In genomic region chr15:95171551-95171950, GRCh38 we compare ENCODE assay signal across 29 cellular contexts.
"Had no signal": no experiment of that assay in that cellular context is flagged by ENCODE, and none has a peak within 500 bp of the region (broad histone marks: within the 10 kb centered on the region; RNA-seq: fewer than 3 reads in every experiment).

No MANE protein-coding gene starts in this region.

- H3K9ac ChIP-seq: neural progenitor cell had no signal

- H2AFZ ChIP-seq: neural progenitor cell had no signal

- H3K4me3 ChIP-seq: dorsolateral prefrontal cortex, gastroesophageal sphincter, heart right ventricle, left lung, neural progenitor cell, prostate gland, right atrium auricular region, smooth muscle cell, thoracic aorta, transverse colon had no signal

- H3K4me1 ChIP-seq: gastroesophageal sphincter, left lung, prostate gland, right atrium auricular region had no signal

- H3K4me2 ChIP-seq: neural progenitor cell, smooth muscle cell had no signal

- H3K36me3 ChIP-seq: gastroesophageal sphincter, heart right ventricle, left lung, neural progenitor cell, prostate gland, right atrium auricular region, thoracic aorta, transverse colon had no signal

- FAIRE-seq: colon, islet of Langerhans had no signal

- H3K27me3 ChIP-seq: gastroesophageal sphincter, heart right ventricle, left lung, neural progenitor cell, right atrium auricular region, transverse colon had no signal

- H3K9me3 ChIP-seq: gastroesophageal sphincter, left lung, prostate gland, right atrium auricular region, thoracic aorta, transverse colon had no signal

- DNase-seq: central memory CD4-positive, alpha-beta T cell; dorsolateral prefrontal cortex; effector CD4-positive, alpha-beta T cell; endodermal cell; foreskin fibroblast; glutamatergic neuron; heart right ventricle; hippocampal formation; left cardiac atrium; mesenchymal stem cell; natural killer cell; stimulated activated CD4-positive, alpha-beta T cell treated with anti-CD3 and anti-CD28 coated beads, Interleukin-2, amount 100 ng/mL, for 24 hours; stimulated activated CD4-positive, alpha-beta T cell treated with anti-CD3 and anti-CD28 coated beads, Interleukin-4, amount 100 ng/mL, for 4 hours; stimulated activated naive CD8-positive, alpha-beta T cell treated with anti-CD3 and anti-CD28 coated beads, Interleukin-15, Interleukin-2, amounts not matched to agents 100 U/mL and 50 U/mL, for 24 hours; substantia nigra; transverse colon had no signal

- ATAC-seq: esophagus mucosa; gastroesophageal sphincter; heart right ventricle; left cardiac atrium; left lung; natural killer cell; sciatic nerve; stimulated activated memory B cell treated with anti-CD40 and anti-IgM and Interleukin-4, amounts not matched to agents 10 μg/mL and 1 μg/mL and 100 μg/mL, for 72 hours; stimulated activated naive CD8-positive, alpha-beta T cell treated with anti-CD3 and anti-CD28 coated beads, Interleukin-15, Interleukin-2, amounts not matched to agents 100 U/mL and 50 U/mL, for 24 hours had no signal

- H3K27ac ChIP-seq: epithelial cell of prostate, gastroesophageal sphincter, heart right ventricle, left lung, neural progenitor cell, right atrium auricular region, thoracic aorta had no signal
